Comparison of ENCODE assay signal across 1 cellular context in the genomic region with DNA sequence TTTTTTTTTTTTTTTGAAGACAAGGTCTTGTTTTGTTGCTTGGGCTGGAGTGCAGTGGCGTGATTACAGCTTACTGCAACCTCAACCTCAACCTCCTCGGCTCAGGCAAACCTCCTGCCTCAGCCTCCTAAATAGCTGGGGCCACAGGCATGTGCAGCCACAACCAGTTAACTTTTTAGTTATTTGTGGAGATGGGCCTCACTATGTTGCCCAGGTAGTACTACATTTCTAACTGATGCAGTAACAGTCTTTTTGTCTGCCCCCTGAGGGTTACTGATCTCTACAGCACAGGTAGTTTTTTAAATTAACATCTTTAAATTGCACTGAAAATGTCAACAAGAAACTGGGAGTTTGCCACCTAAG.
TF ChIP-seq lines count a peak whose summit lies in the region.

No MANE protein-coding gene starts in this region.

TF ChIP-seq in HepG2, 621 proteins besides CTCF, POLR2A, EP300 and RAD21:
- TF ChIP-seq, protein P1, sequence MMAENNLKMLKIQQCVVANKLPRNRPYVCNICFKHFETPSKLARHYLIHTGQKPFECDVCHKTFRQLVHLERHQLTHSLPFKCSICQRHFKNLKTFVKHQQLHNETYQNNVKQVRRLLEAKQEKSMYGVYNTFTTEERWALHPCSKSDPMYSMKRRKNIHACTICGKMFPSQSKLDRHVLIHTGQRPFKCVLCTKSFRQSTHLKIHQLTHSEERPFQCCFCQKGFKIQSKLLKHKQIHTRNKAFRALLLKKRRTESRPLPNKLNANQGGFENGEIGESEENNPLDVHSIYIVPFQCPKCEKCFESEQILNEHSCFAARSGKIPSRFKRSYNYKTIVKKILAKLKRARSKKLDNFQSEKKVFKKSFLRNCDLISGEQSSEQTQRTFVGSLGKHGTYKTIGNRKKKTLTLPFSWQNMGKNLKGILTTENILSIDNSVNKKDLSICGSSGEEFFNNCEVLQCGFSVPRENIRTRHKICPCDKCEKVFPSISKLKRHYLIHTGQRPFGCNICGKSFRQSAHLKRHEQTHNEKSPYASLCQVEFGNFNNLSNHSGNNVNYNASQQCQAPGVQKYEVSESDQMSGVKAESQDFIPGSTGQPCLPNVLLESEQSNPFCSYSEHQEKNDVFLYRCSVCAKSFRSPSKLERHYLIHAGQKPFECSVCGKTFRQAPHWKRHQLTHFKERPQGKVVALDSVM (CRISPR knock-in tag; IDR thresholded peaks at IDR 0.05): peak; percentile 84
- TF ChIP-seq GTF2F1 (IDR thresholded peaks at IDR 0.05; ENCODE audit: low read length) (no peak), HCFC1 (IDR thresholded peaks at IDR 0.05; ENCODE audit: low read depth, low read length) (no peak), RBM22 (optimal IDR thresholded peaks at IDR 0.05; ENCODE audit: low read length) (peak; percentile 18), ZNF138 (CRISPR knock-in tag; IDR thresholded peaks at IDR 0.05; ENCODE audit: low read depth) (no peak)
TF ChIP-seq in HepG2: peak in this region for 2.
